1 cellular context compared by ENCODE assay signal in genomic region chrX:17655232-17656034, GRCh38.
TF ChIP-seq lines count a peak whose summit lies in the region.

No MANE protein-coding gene starts in this region.

TF ChIP-seq in GM23338, 12 proteins besides CTCF, POLR2A, EP300 and RAD21 (continued from another document):
- no peak for TF ChIP-seq REST (IDR thresholded peaks at IDR 0.05; ENCODE audit: unreplicated experiment)
- TF ChIP-seq NANOG (IDR thresholded peaks at IDR 0.05; ENCODE audit: borderline replicate concordance) = no peak
- TF ChIP-seq ZNF331 (CRISPR knock-in tag; IDR thresholded peaks at IDR 0.05; ENCODE audit: low read depth) = no peak
- TF ChIP-seq POLR2AphosphoS5 (IDR thresholded peaks at IDR 0.05; ENCODE audit: low read depth) = no peak
- no peak for TF ChIP-seq JUNB (IDR thresholded peaks at IDR 0.05; ENCODE audit: unreplicated experiment)
- no peak for TF ChIP-seq EZH2 (IDR thresholded peaks at IDR 0.05; ENCODE audit: low read depth, unreplicated experiment)
